ENCODE assay signal across 24 cellular contexts in the genomic region with DNA sequence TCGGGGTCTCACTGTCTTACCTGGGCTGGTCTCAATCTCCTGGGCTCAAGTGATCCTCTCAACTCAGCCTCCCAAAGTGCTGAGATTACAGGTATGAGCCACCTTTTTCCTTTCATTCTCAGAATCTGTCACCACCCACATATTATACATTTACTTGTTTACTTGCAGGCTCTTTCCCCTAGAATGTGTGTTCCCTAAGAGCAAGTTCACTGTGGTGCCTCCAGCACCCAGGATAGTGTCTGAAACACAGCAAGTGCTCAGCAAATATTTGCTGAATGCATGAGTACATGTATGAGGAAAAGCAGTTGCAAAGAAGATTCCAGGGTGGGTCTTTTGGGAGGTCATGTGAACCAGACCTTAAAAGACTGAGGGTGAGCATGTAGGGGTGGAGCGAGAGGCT.
A peak's percentile ranks its signal among the peaks of the same experiment; 100 is the strongest.
DNase-seq lines count a peak whose midpoint lies in the region; ATAC-seq and TF ChIP-seq lines count a peak whose summit lies in the region.
"Had no signal": no experiment of that assay in that cellular context is flagged by ENCODE, and none has a peak within 500 bp of the region (broad histone marks: within the 10 kb centered on the region; RNA-seq: fewer than 3 reads in every experiment).

No MANE protein-coding gene starts in this region.

- no peak overlapping the region for H3K27ac ChIP-seq in upper lobe of right lung
- H3K27ac ChIP-seq: vagina had no signal

- no peak for DNase-seq in activated naive CD4-positive, alpha-beta T cell treated with anti-CD3 and anti-CD28 coated beads, Interleukin-2, amount 50 U/mL, for 72 hours (ENCODE audit: low spot score in 2 of 2)
- no peak for DNase-seq in activated naive CD4-positive, alpha-beta T cell (lab: John Stamatoyannopoulos, UW)
- DNase-seq in upper lobe of right lung = no peak
- DNase-seq in activated T-helper 2 cell treated with anti-CD3 and anti-CD28 coated beads, Interferon-gamma antibody, Interleukin-2, Interleukin-4, amounts not matched to agents 10 μg/mL and 5 μg/mL and 100 μg/mL, durations not matched to agents 14 hours and 24 hours and 36 hours (ENCODE audit: low spot score) = no peak
- DNase-seq in NCI-H146 (lab: John Stamatoyannopoulos, UW) = no peak
- DNase-seq: activated naive CD4-positive, alpha-beta T cell treated with anti-CD3 and anti-CD28 coated beads, Interleukin-2, amount 10 ng/mL, durations not matched to agents 7 days and 5 days; cortex of kidney; foreskin fibroblast; hippocampal formation; islet precursor cell; Karpas-422; mesenchymal stem cell; naive thymus-derived CD8-positive, alpha-beta T cell; NCI-H1048; NCI-H2029 treated with DMSO at 0.1 percent for 48 hours; substantia nigra; T-cell had no signal

- H3K4me1 Mint-ChIP-seq in activated T-helper 17 cell treated with anti-CD3 and anti-CD28 coated beads, Interleukin-2, amount 50 U/mL, for 72 hours = peaks cover 18% of the 10 kb centered on the region
- peaks cover 9% of the 10 kb centered on the region for H3K4me1 Mint-ChIP-seq in activated T-helper 2 cell treated with anti-CD3 and anti-CD28 coated beads, Interferon-gamma antibody, Interleukin-2, Interleukin-4, amounts not matched to agents 10 μg/mL and 5 μg/mL and 100 μg/mL, durations not matched to agents 14 hours and 24 hours and 36 hours (ENCODE audit: low read depth)
- H3K4me1 Mint-ChIP-seq: GM23338 had no signal

- no peaks in the 10 kb centered on the region for H3K4me1 ChIP-seq in upper lobe of right lung
- H3K4me1 ChIP-seq: vagina had no signal

- H3K9me3 ChIP-seq in upper lobe of right lung = no peaks in the 10 kb centered on the region
- H3K9me3 ChIP-seq: vagina had no signal

- H3K27ac Mint-ChIP-seq in activated naive CD4-positive, alpha-beta T cell treated with anti-CD3 and anti-CD28 coated beads, Interleukin-2, amount 50 U/mL, for 72 hours = peak overlapping the region; percentile 18 to 22
- peak overlapping the region; percentile 49 for H3K27ac Mint-ChIP-seq in activated T-helper 17 cell treated with anti-CD3 and anti-CD28 coated beads, Interleukin-2, amount 50 U/mL, for 72 hours
- H3K27ac Mint-ChIP-seq in activated T-helper 2 cell treated with anti-CD3 and anti-CD28 coated beads, Interferon-gamma antibody, Interleukin-2, Interleukin-4, amounts not matched to agents 10 μg/mL and 5 μg/mL and 100 μg/mL, durations not matched to agents 14 hours and 24 hours and 36 hours = no peak overlapping the region
- H3K27ac Mint-ChIP-seq: activated naive CD4-positive, alpha-beta T cell treated with anti-CD3 and anti-CD28 coated beads, Interleukin-2, amount 10 ng/mL, durations not matched to agents 7 days and 5 days; GM23338 had no signal

- TF ChIP-seq CTCF in upper lobe of right lung (IDR thresholded peaks at IDR 0.05) = no peak

- H3K36me3 Mint-ChIP-seq in activated naive CD4-positive, alpha-beta T cell treated with anti-CD3 and anti-CD28 coated beads, Interleukin-2, amount 50 U/mL, for 72 hours = no peaks in the 10 kb centered on the region
- no peaks in the 10 kb centered on the region for H3K36me3 Mint-ChIP-seq in activated T-helper 17 cell treated with anti-CD3 and anti-CD28 coated beads, Interleukin-2, amount 50 U/mL, for 72 hours (ENCODE audit: low read depth)
- H3K36me3 Mint-ChIP-seq in activated T-helper 2 cell treated with anti-CD3 and anti-CD28 coated beads, Interferon-gamma antibody, Interleukin-2, Interleukin-4, amounts not matched to agents 10 μg/mL and 5 μg/mL and 100 μg/mL, durations not matched to agents 14 hours and 24 hours and 36 hours (ENCODE audit: low read depth) = no peaks in the 10 kb centered on the region
- H3K36me3 Mint-ChIP-seq: activated naive CD4-positive, alpha-beta T cell treated with anti-CD3 and anti-CD28 coated beads, Interleukin-2, amount 10 ng/mL, durations not matched to agents 7 days and 5 days; brain; naive thymus-derived CD8-positive, alpha-beta T cell; T-cell had no signal

- H3K27me3 Mint-ChIP-seq in activated T-helper 17 cell treated with anti-CD3 and anti-CD28 coated beads, Interleukin-2, amount 50 U/mL, for 72 hours = peaks cover 4% of the 10 kb centered on the region
- H3K27me3 Mint-ChIP-seq in activated T-helper 2 cell treated with anti-CD3 and anti-CD28 coated beads, Interferon-gamma antibody, Interleukin-2, Interleukin-4, amounts not matched to agents 10 μg/mL and 5 μg/mL and 100 μg/mL, durations not matched to agents 14 hours and 24 hours and 36 hours (ENCODE audit: low read depth) = no peaks in the 10 kb centered on the region
- H3K27me3 Mint-ChIP-seq: T-cell had no signal

- no peak overlapping the region for H3K4me3 ChIP-seq in upper lobe of right lung
- H3K4me3 ChIP-seq: GM23338, vagina had no signal

- H3K9me3 Mint-ChIP-seq in activated naive CD4-positive, alpha-beta T cell treated with anti-CD3 and anti-CD28 coated beads, Interleukin-2, amount 50 U/mL, for 72 hours = peaks cover 0 to 9% of the 10 kb centered on the region in 2 donors
- H3K9me3 Mint-ChIP-seq in activated T-helper 17 cell treated with anti-CD3 and anti-CD28 coated beads, Interleukin-2, amount 50 U/mL, for 72 hours = no peaks in the 10 kb centered on the region
- H3K9me3 Mint-ChIP-seq in activated T-helper 2 cell treated with anti-CD3 and anti-CD28 coated beads, Interferon-gamma antibody, Interleukin-2, Interleukin-4, amounts not matched to agents 10 μg/mL and 5 μg/mL and 100 μg/mL, durations not matched to agents 14 hours and 24 hours and 36 hours = no peaks in the 10 kb centered on the region
- H3K9me3 Mint-ChIP-seq: activated naive CD4-positive, alpha-beta T cell treated with anti-CD3 and anti-CD28 coated beads, Interleukin-2, amount 10 ng/mL, durations not matched to agents 7 days and 5 days; GM23338; naive thymus-derived CD8-positive, alpha-beta T cell; T-cell had no signal

- H3K27me3 ChIP-seq in upper lobe of right lung = no peaks in the 10 kb centered on the region
- H3K27me3 ChIP-seq: vagina had no signal

- H3K36me3 ChIP-seq in upper lobe of right lung = no peaks in the 10 kb centered on the region
- H3K36me3 ChIP-seq: vagina had no signal

- ATAC-seq in activated naive CD4-positive, alpha-beta T cell treated with anti-CD3 and anti-CD28 coated beads, Interleukin-2, amount 50 U/mL, for 72 hours = peak; percentile 7 to 77
- peak; percentile 10 for ATAC-seq in HG02759 (IDR thresholded peaks at IDR 0.05; ENCODE audit: unreplicated experiment)
- peak; percentile 67 for ATAC-seq in activated T-helper 17 cell treated with anti-CD3 and anti-CD28 coated beads, Interleukin-2, amount 50 U/mL, for 72 hours (replicated peaks)
- ATAC-seq in upper lobe of right lung = peak; percentile 39
- ATAC-seq in GM19397 (IDR thresholded peaks at IDR 0.05; ENCODE audit: unreplicated experiment) = no peak
- ATAC-seq: GM23338; naive thymus-derived CD8-positive, alpha-beta T cell; Right ventricle myocardium inferior; T-cell had no signal

- intact Hi-C loops in upper lobe of right lung (cut with DNase I) = no loop called here
- intact Hi-C loops in activated T-helper 2 cell treated with anti-CD3 and anti-CD28 coated beads, Interferon-gamma antibody, Interleukin-2, Interleukin-4, amounts not matched to agents 10 μg/mL and 5 μg/mL and 100 μg/mL, durations not matched to agents 14 hours and 24 hours and 36 hours (cut with micrococcal nuclease) = loop anchor here (1.0 to 10.0 kb wide), 4 partner anchors 89 to 199 kb away; partner anchors contain the start of gene RGCC

- H3K4me3 Mint-ChIP-seq in activated T-helper 17 cell treated with anti-CD3 and anti-CD28 coated beads, Interleukin-2, amount 50 U/mL, for 72 hours = peak overlapping the region; percentile 36
- H3K4me3 Mint-ChIP-seq in activated T-helper 2 cell treated with anti-CD3 and anti-CD28 coated beads, Interferon-gamma antibody, Interleukin-2, Interleukin-4, amounts not matched to agents 10 μg/mL and 5 μg/mL and 100 μg/mL, durations not matched to agents 14 hours and 24 hours and 36 hours (ENCODE audit: low read depth) = no peak overlapping the region
- H3K4me3 Mint-ChIP-seq: activated naive CD4-positive, alpha-beta T cell treated with anti-CD3 and anti-CD28 coated beads, Interleukin-2, amount 10 ng/mL, durations not matched to agents 7 days and 5 days; brain; GM23338; naive thymus-derived CD8-positive, alpha-beta T cell; T-cell had no signal
